8 cellular contexts compared by ENCODE assay signal in genomic region chr3:105836533-105836932, GRCh38. TPM values are rescaled to one million over a fixed set of nuclear protein-coding genes. Genes with fewer than 3 reads are reported as not detected.
A peak's percentile ranks its signal among the peaks of the same experiment; 100 is the strongest.
DNase-seq lines count a peak whose midpoint lies in the region; ATAC-seq, FAIRE-seq and TF ChIP-seq lines count a peak whose summit lies in the region.

No MANE protein-coding gene starts in this region.

- TF ChIP-seq CTCF in GM12864 (IDR thresholded peaks at IDR 0.05; ENCODE audit: low read depth, low read length, missing control alignments): no peak
- no peak for TF ChIP-seq CTCF in right atrium auricular region (IDR thresholded peaks at IDR 0.05)

- H3K27ac ChIP-seq in right atrium auricular region (peak overlapping the region; percentile 51 to 65), small intestine (ENCODE audit: low read depth in 1 of 2, low read length in 1 of 2) (peak overlapping the region in 1 of 2 donors; percentile 81)

- ATAC-seq in GM21737 (IDR thresholded peaks at IDR 0.05; ENCODE audit: unreplicated experiment) (peak; percentile 46), T-helper 17 cell (peak; percentile 75)

- peak overlapping the region; percentile 84 for H3K27ac Mint-ChIP-seq in T-helper 17 cell

- FAIRE-seq in small intestine (lab: Jason Lieb, UNC): no peak

- peak; percentile 72 for DNase-seq in GM12864 (ENCODE audit: low read depth)
- no peak for DNase-seq in T-helper 17 cell
- no peak for DNase-seq in right atrium auricular region (ENCODE audit: low spot score)
- DNase-seq in cerebellar nuclear complex (lab: John Stamatoyannopoulos, UW): no peak
- DNase-seq in small intestine: no peak
- DNase-seq in NCI-H1105 (lab: John Stamatoyannopoulos, UW): no peak
- no peak for DNase-seq in NCI-H1417 (lab: John Stamatoyannopoulos, UW)

- H3K9me3 ChIP-seq in T-helper 17 cell (ENCODE audit: control insufficient read depth, low read length, poor library complexity, severe bottlenecking) (no peaks in the 10 kb centered on the region), right atrium auricular region (no peaks in the 10 kb centered on the region), small intestine (ENCODE audit: control insufficient read depth, low read depth) (no peaks in the 10 kb centered on the region)

- H3K27me3 ChIP-seq in right atrium auricular region (no peaks in the 10 kb centered on the region), small intestine (ENCODE audit: control insufficient read depth in 2 of 2, insufficient read depth in 2 of 2, low read length in 2 of 2) (no peaks in the 10 kb centered on the region)

- peaks cover 44% of the 10 kb centered on the region for H3K4me1 Mint-ChIP-seq in T-helper 17 cell

- H3K27me3 Mint-ChIP-seq in T-helper 17 cell: no peaks in the 10 kb centered on the region

- peaks cover 6% of the 10 kb centered on the region for H3K36me3 Mint-ChIP-seq in T-helper 17 cell (ENCODE audit: low read depth)

- H3K4me3 ChIP-seq in GM12864 (ENCODE audit: low read depth, low read length) (no peak overlapping the region; the same call in 1 of the 2 replicates), right atrium auricular region (no peak overlapping the region), small intestine (ENCODE audit: low read depth in 1 of 2, low read length in 2 of 2) (no peak overlapping the region)

- H3K4me3 Mint-ChIP-seq in T-helper 17 cell: peak overlapping the region; percentile 82

- 68 to 78% (median 72%) methylated on average over 5 of the region's 5 CpGs for WGBS in small intestine, 3 donors

- H3K36me3 ChIP-seq in right atrium auricular region (peaks cover 8% of the 10 kb centered on the region), small intestine (ENCODE audit: control insufficient read depth in 2 of 2, insufficient read depth in 2 of 2, low read length in 2 of 2) (peaks cover 0 to 1% of the 10 kb centered on the region in 2 donors)

- H3K4me1 ChIP-seq in right atrium auricular region (peaks cover 0 to 48% of the 10 kb centered on the region in 2 donors), small intestine (ENCODE audit: control insufficient read depth in 2 of 2, insufficient read depth in 1 of 2, low read depth in 1 of 2, low read length in 1 of 2) (peaks cover 0 to 2% of the 10 kb centered on the region in 2 donors)

RNA-seq across cellular contexts. Expression of gene CBLB, which starts 32.3 kb away (rescaled TPM):
- total RNA-seq in T-helper 17 cell (10 to 100 TPM; 81.3 to 91.1 TPM), right atrium auricular region (10 to 100 TPM; 24.6 to 27.3 TPM)
- polyA plus RNA-seq in small intestine: 10 to 100 TPM in 1 of 3 donors, 1 to 10 TPM in 2; 8.8 to 16.3 (median 9.5) TPM
